8 cellular contexts compared by ENCODE assay signal in genomic region chr1:43979528-43980254, GRCh38. TPM values are rescaled to one million over a fixed set of nuclear protein-coding genes. Genes with fewer than 3 reads are reported as not detected.
DNase-seq lines count a peak whose midpoint lies in the region; ATAC-seq and TF ChIP-seq lines count a peak whose summit lies in the region.

No MANE protein-coding gene starts in this region.

- TF ChIP-seq CTCF in LNCaP clone FGC (IDR thresholded peaks at IDR 0.05; ENCODE audit: control insufficient read depth, extremely low read depth, insufficient read depth) (no peak), fibroblast of villous mesenchyme (IDR thresholded peaks at IDR 0.05; ENCODE audit: insufficient read depth, low read depth, low read length) (no peak)

- CTCF ChIA-PET in activated CD8-positive, alpha-beta memory T cell treated with anti-CD3 and anti-CD28 coated beads, Interleukin-2, amount 10 ng/mL, durations not matched to agents 7 days and 5 days (lab: Charles Lee) = no interaction called here

- H3K4me3 ChIP-seq in LNCaP clone FGC (ENCODE audit: low read depth, low read length) (peak overlapping the region; percentile 53), fibroblast of villous mesenchyme (ENCODE audit: low read depth, low read length) (peak overlapping the region; percentile 67)

- no peaks in the 10 kb centered on the region for H3K27me3 Mint-ChIP-seq in activated CD8-positive, alpha-beta memory T cell treated with anti-CD3 and anti-CD28 coated beads, Interleukin-2, amount 10 ng/mL, durations not matched to agents 7 days and 5 days

- DNase-seq in NCI-H146 (lab: John Stamatoyannopoulos, UW) (peak; percentile 26), NCI-H146 treated with DMSO at 0.1 percent for 48 hours (lab: John Stamatoyannopoulos, UW; ENCODE audit: unreplicated experiment) (no peak), LNCaP clone FGC (ENCODE audit: low read depth) (no peak), fibroblast of villous mesenchyme (ENCODE audit: low read depth) (peak; percentile 70), nucleus accumbens (lab: John Stamatoyannopoulos, UW) (peak in 31 of 56 donors; percentile 6 to 67 (median 29))
- DNase-seq in activated CD8-positive, alpha-beta memory T cell treated with anti-CD3 and anti-CD28 coated beads, Interleukin-2, amount 10 ng/mL, durations not matched to agents 7 days and 5 days = peak; percentile 59

- peaks cover 17% of the 10 kb centered on the region for H3K36me3 Mint-ChIP-seq in activated CD8-positive, alpha-beta memory T cell treated with anti-CD3 and anti-CD28 coated beads, Interleukin-2, amount 10 ng/mL, durations not matched to agents 7 days and 5 days

- peaks cover 42% of the 10 kb centered on the region for H3K4me1 Mint-ChIP-seq in activated CD8-positive, alpha-beta memory T cell treated with anti-CD3 and anti-CD28 coated beads, Interleukin-2, amount 10 ng/mL, durations not matched to agents 7 days and 5 days

- no peaks in the 10 kb centered on the region for H3K9me3 Mint-ChIP-seq in activated CD8-positive, alpha-beta memory T cell treated with anti-CD3 and anti-CD28 coated beads, Interleukin-2, amount 10 ng/mL, durations not matched to agents 7 days and 5 days (ENCODE audit: low read depth)

- peak overlapping the region; percentile 81 for H3K4me3 Mint-ChIP-seq in activated CD8-positive, alpha-beta memory T cell treated with anti-CD3 and anti-CD28 coated beads, Interleukin-2, amount 10 ng/mL, durations not matched to agents 7 days and 5 days

- H3K27ac Mint-ChIP-seq in activated CD8-positive, alpha-beta memory T cell treated with anti-CD3 and anti-CD28 coated beads, Interleukin-2, amount 10 ng/mL, durations not matched to agents 7 days and 5 days = peak overlapping the region; percentile 77

- ATAC-seq in activated CD8-positive, alpha-beta memory T cell treated with anti-CD3 and anti-CD28 coated beads, Interleukin-2, amount 10 ng/mL, durations not matched to agents 7 days and 5 days = peak; percentile 28
- ATAC-seq in GM19455 (IDR thresholded peaks at IDR 0.05; ENCODE audit: unreplicated experiment) (no peak), HG02885 (IDR thresholded peaks at IDR 0.05; ENCODE audit: poor library complexity, unreplicated experiment) (no peak)

RNA-seq across cellular contexts. Expression of gene B4GALT2, which starts 0.7 kb away (rescaled TPM):
- 10 to 100 TPM; 20.1 to 25.5 TPM for total RNA-seq in activated CD8-positive, alpha-beta memory T cell treated with anti-CD3 and anti-CD28 coated beads, Interleukin-2, amount 10 ng/mL, durations not matched to agents 7 days and 5 days
- total RNA-seq in fibroblast of villous mesenchyme = 57.4 and 91.5 TPM in 2 replicates

RNA-seq across cellular contexts. Expression of gene ATP6V0B, which starts 4.9 kb away (rescaled TPM):
- 100 to 1,000 TPM; 108 to 139 TPM for total RNA-seq in activated CD8-positive, alpha-beta memory T cell treated with anti-CD3 and anti-CD28 coated beads, Interleukin-2, amount 10 ng/mL, durations not matched to agents 7 days and 5 days
- total RNA-seq in fibroblast of villous mesenchyme = 76.0 and 104 TPM in 2 replicates

RNA-seq across cellular contexts. Expression of gene DPH2, which starts 9.9 kb away (rescaled TPM):
- total RNA-seq in activated CD8-positive, alpha-beta memory T cell treated with anti-CD3 and anti-CD28 coated beads, Interleukin-2, amount 10 ng/mL, durations not matched to agents 7 days and 5 days = 10 to 100 TPM; 28.1 to 39.8 TPM
- 18.6 and 22.5 TPM in 2 replicates for total RNA-seq in fibroblast of villous mesenchyme

RNA-seq across cellular contexts. Expression of gene CCDC24, which starts 11.7 kb away (rescaled TPM):
- total RNA-seq in activated CD8-positive, alpha-beta memory T cell treated with anti-CD3 and anti-CD28 coated beads, Interleukin-2, amount 10 ng/mL, durations not matched to agents 7 days and 5 days = 1 to 10 TPM; 1.3 to 1.5 TPM
- 3.5 and 4.7 TPM in 2 replicates for total RNA-seq in fibroblast of villous mesenchyme

RNA-seq across cellular contexts. Expression of gene IPO13, which starts 32.9 kb away (rescaled TPM):
- total RNA-seq in activated CD8-positive, alpha-beta memory T cell treated with anti-CD3 and anti-CD28 coated beads, Interleukin-2, amount 10 ng/mL, durations not matched to agents 7 days and 5 days = 10 to 100 TPM; 25.3 to 29.4 TPM
- total RNA-seq in fibroblast of villous mesenchyme = 18.7 and 20.7 TPM in 2 replicates

Comparison
In these comparisons a context has a peak if more than half of its experiments do, and no peak if none do; other contexts are left out.
1. DNase-seq: peak in NCI-H146 (single experiment), activated CD8-positive, alpha-beta memory T cell treated with anti-CD3 and anti-CD28 coated beads, Interleukin-2, amount 10 ng/mL, durations not matched to agents 7 days and 5 days (single experiment), fibroblast of villous mesenchyme (single experiment) and nucleus accumbens (31 of 56); none in NCI-H146 treated with DMSO at 0.1 percent for 48 hours (single experiment) and LNCaP clone FGC (single experiment).